12 cellular contexts compared by ENCODE assay signal in genomic region chr18:5972298-5972697, GRCh38.
DNase-seq lines count a peak whose midpoint lies in the region; ATAC-seq lines count a peak whose summit lies in the region.
"Had no signal": no experiment of that assay in that cellular context is flagged by ENCODE, and none has a peak within 500 bp of the region (broad histone marks: within the 10 kb centered on the region; RNA-seq: fewer than 3 reads in every experiment).

No MANE protein-coding gene starts in this region.

- no peaks in the 10 kb centered on the region for H3K36me3 Mint-ChIP-seq in T-helper 17 cell (ENCODE audit: low read depth)

- ATAC-seq in GM18867 (IDR thresholded peaks at IDR 0.05; ENCODE audit: unreplicated experiment) (peak; percentile 58), GM21515 (IDR thresholded peaks at IDR 0.05; ENCODE audit: unreplicated experiment) (peak; percentile 41), HG03066 (IDR thresholded peaks at IDR 0.05; ENCODE audit: low read depth, unreplicated experiment) (peak; percentile 49), T-helper 17 cell (no peak)
- ATAC-seq: activated T-cell treated with anti-CD3 and anti-CD28 coated beads, Interleukin-2, amount 50 U/mL, for 4 hours had no signal

- no peak overlapping the region for H3K4me3 Mint-ChIP-seq in T-helper 17 cell
- H3K4me3 Mint-ChIP-seq: activated T-cell treated with anti-CD3 and anti-CD28 coated beads, Interleukin-2, amount 50 U/mL, for 4 hours; CD4-positive, alpha-beta T cell had no signal

- no peak overlapping the region for H3K27ac Mint-ChIP-seq in T-helper 17 cell
- H3K27ac Mint-ChIP-seq: CD4-positive, alpha-beta T cell had no signal

- H3K4me1 Mint-ChIP-seq in T-helper 17 cell: no peaks in the 10 kb centered on the region

- H3K9me3 ChIP-seq in T-helper 17 cell (ENCODE audit: control insufficient read depth, low read length, poor library complexity, severe bottlenecking): no peaks in the 10 kb centered on the region

- H3K27me3 Mint-ChIP-seq in T-helper 17 cell: peaks cover 4% of the 10 kb centered on the region
- H3K27me3 Mint-ChIP-seq: CD4-positive, alpha-beta T cell had no signal

- DNase-seq in germinal center (ENCODE audit: low spot score) (peak; percentile 66), T-helper 17 cell (no peak), inferior parietal cortex (ENCODE audit: extremely low spot score) (no peak), T-helper 2 cell (no peak), RKO (ENCODE audit: low spot score) (no peak)
- DNase-seq: activated T-cell treated with anti-CD3 and anti-CD28 coated beads, Interleukin-2, amount 50 U/mL, for 4 hours; CD4-positive, alpha-beta T cell; NCI-H2029; nucleus accumbens had no signal
